Comparison of ENCODE assay signal across 8 cellular contexts in the genomic region with DNA sequence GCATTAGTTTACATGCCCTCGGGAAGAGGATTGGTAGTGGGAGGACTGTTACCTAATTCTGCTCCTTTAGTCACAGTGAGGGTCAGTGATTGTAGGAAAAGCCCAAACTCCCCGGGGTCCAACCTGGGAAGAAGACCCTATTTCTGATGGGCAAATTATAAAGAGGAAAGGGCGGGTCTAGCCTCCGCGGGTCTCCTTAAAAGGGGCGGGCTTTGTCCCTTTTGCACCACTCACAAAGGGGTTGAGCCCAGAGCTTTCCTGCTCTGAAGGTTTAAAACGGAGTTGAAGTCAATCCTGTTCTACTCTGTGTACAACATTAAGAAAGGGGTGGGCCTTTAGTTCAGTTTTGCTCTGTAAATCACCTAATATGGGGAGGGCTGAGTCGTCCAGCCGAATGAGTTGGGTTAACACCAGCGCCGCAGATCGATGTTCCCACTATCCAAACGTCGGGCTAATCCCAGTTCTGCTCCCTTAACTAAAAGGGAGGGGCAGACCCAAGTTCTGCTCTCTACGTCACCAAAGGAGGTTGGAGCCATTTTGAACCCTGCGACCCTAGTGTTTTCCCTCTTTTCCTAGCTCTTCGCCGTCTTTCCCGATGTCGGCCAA. TPM values are rescaled to one million over a fixed set of nuclear protein-coding genes. Genes with fewer than 3 reads are reported as not detected.
DNase-seq lines count a peak whose midpoint lies in the region; TF ChIP-seq lines count a peak whose summit lies in the region.

No MANE protein-coding gene starts in this region.

- peak; percentile 36 for DNase-seq in stimulated activated CD4-positive, alpha-beta T cell treated with anti-CD3 and anti-CD28 coated beads, Interleukin-1b, Interleukin-23, amount 100 ng/mL, for 48 hours
- no peak for DNase-seq in stimulated activated CD4-positive, alpha-beta T cell treated with anti-CD3 and anti-CD28 coated beads, Interleukin-12 subunit alpha, Interleukin-12 subunit beta, amount 100 ng/mL, for 4 hours
- DNase-seq in NCI-H1694 (lab: John Stamatoyannopoulos, UW), result peak; percentile 76
- DNase-seq in activated CD4-positive, alpha-beta T cell treated with anti-CD3 and anti-CD28 coated beads, Interleukin-2, amount 10 ng/mL, durations not matched to agents 7 days and 5 days, result peak; percentile 54
- DNase-seq in fibroblast of villous mesenchyme (ENCODE audit: low read depth), result no peak
- DNase-seq in foreskin melanocyte, result no peak
- DNase-seq in GM10248 (ENCODE audit: extremely low spot score), result no peak

- H3K4me2 ChIP-seq in parathyroid adenoma (ENCODE audit: low read length), result peak overlapping the region; percentile 91

- peak overlapping the region; percentile 89 for H2AFZ ChIP-seq in parathyroid adenoma

- H3K9me3 ChIP-seq in parathyroid adenoma (ENCODE audit: control insufficient read depth, low read length), result no peaks in the 10 kb centered on the region

- CTCF ChIA-PET in activated CD4-positive, alpha-beta T cell treated with anti-CD3 and anti-CD28 coated beads, Interleukin-2, amount 10 ng/mL, durations not matched to agents 7 days and 5 days (lab: Charles Lee), result interaction anchor here (0.7 to 1.3 kb wide), 4 partner anchors 14 to 59 kb away, joined by 3 to 4 read pairs (median 3); no protein-coding TSS in a partner anchor
- CTCF ChIA-PET in GM10248 (lab: Yijun Ruan, JAX), result interaction anchor here (1.1 kb wide), 1 partner anchor 19 kb away, joined by 4 read pairs; no protein-coding TSS in a partner anchor

- H3K9ac ChIP-seq in parathyroid adenoma, result peak overlapping the region; percentile 25

- peaks cover 9% of the 10 kb centered on the region for H3K79me2 ChIP-seq in parathyroid adenoma

- H3K27me3 Mint-ChIP-seq in activated CD4-positive, alpha-beta T cell treated with anti-CD3 and anti-CD28 coated beads, Interleukin-2, amount 10 ng/mL, durations not matched to agents 7 days and 5 days, result no peaks in the 10 kb centered on the region

- H3K36me3 Mint-ChIP-seq in activated CD4-positive, alpha-beta T cell treated with anti-CD3 and anti-CD28 coated beads, Interleukin-2, amount 10 ng/mL, durations not matched to agents 7 days and 5 days (ENCODE audit: low read depth), result peaks cover 23% of the 10 kb centered on the region

- peak overlapping the region; percentile 98 for H3K27ac ChIP-seq in parathyroid adenoma

- no peaks in the 10 kb centered on the region for H3K9me3 Mint-ChIP-seq in activated CD4-positive, alpha-beta T cell treated with anti-CD3 and anti-CD28 coated beads, Interleukin-2, amount 10 ng/mL, durations not matched to agents 7 days and 5 days

- no peaks in the 10 kb centered on the region for H3K36me3 ChIP-seq in parathyroid adenoma (ENCODE audit: control insufficient read depth, insufficient read depth, low read length)

- peak overlapping the region; percentile 90 for H3K4me3 Mint-ChIP-seq in activated CD4-positive, alpha-beta T cell treated with anti-CD3 and anti-CD28 coated beads, Interleukin-2, amount 10 ng/mL, durations not matched to agents 7 days and 5 days

- peaks cover 9% of the 10 kb centered on the region for H3K4me1 ChIP-seq in parathyroid adenoma

- POLR2A ChIA-PET in activated CD4-positive, alpha-beta T cell treated with anti-CD3 and anti-CD28 coated beads, Interleukin-2, amount 10 ng/mL, durations not matched to agents 7 days and 5 days (lab: Charles Lee), result no interaction called here
- POLR2A ChIA-PET in GM10248 (lab: Yijun Ruan, JAX), result interaction anchor here (0.6 to 1.7 kb wide), 3 partner anchors 13 to 47 kb away, joined by 3 to 5 read pairs (median 3); a partner anchor contains a TSS

- no peaks in the 10 kb centered on the region for H3K27me3 ChIP-seq in parathyroid adenoma (ENCODE audit: control insufficient read depth, insufficient read depth, low read length)

- H3K4me3 ChIP-seq in fibroblast of villous mesenchyme (ENCODE audit: low read depth, low read length), result peak overlapping the region; percentile 92
- H3K4me3 ChIP-seq in parathyroid adenoma (ENCODE audit: low read depth, low read length), result peak overlapping the region; percentile 89

- TF ChIP-seq CTCF in fibroblast of villous mesenchyme (IDR thresholded peaks at IDR 0.05; ENCODE audit: insufficient read depth, low read depth, low read length), result no peak
- no peak for TF ChIP-seq CTCF in parathyroid adenoma (IDR thresholded peaks at IDR 0.05)
- TF ChIP-seq CTCF in GM10248 (IDR thresholded peaks at IDR 0.05; ENCODE audit: control extremely low read depth, extremely low read depth, low read depth, missing control alignments), result no peak

- peak overlapping the region; percentile 89 for H3K27ac Mint-ChIP-seq in activated CD4-positive, alpha-beta T cell treated with anti-CD3 and anti-CD28 coated beads, Interleukin-2, amount 10 ng/mL, durations not matched to agents 7 days and 5 days

- peaks cover 74% of the 10 kb centered on the region for H3K4me1 Mint-ChIP-seq in activated CD4-positive, alpha-beta T cell treated with anti-CD3 and anti-CD28 coated beads, Interleukin-2, amount 10 ng/mL, durations not matched to agents 7 days and 5 days

RNA-seq across cellular contexts. Expression of a gene that starts 0.9 kb away (rescaled TPM):
- total RNA-seq in activated CD4-positive, alpha-beta T cell treated with anti-CD3 and anti-CD28 coated beads, Interleukin-2, amount 10 ng/mL, durations not matched to agents 7 days and 5 days, result 10 to 100 TPM; 39.8 to 49.7 TPM
- 22.5 and 37.6 TPM in 2 replicates for total RNA-seq in fibroblast of villous mesenchyme

RNA-seq across cellular contexts. Expression of a gene that starts 1.4 kb away (rescaled TPM):
- total RNA-seq in activated CD4-positive, alpha-beta T cell treated with anti-CD3 and anti-CD28 coated beads, Interleukin-2, amount 10 ng/mL, durations not matched to agents 7 days and 5 days, result 10 to 100 TPM; 47.3 to 52.0 TPM
- total RNA-seq in fibroblast of villous mesenchyme, result 21.9 and 30.2 TPM in 2 replicates

RNA-seq across cellular contexts. Expression of a gene that starts 6.8 kb away (rescaled TPM):
- total RNA-seq in activated CD4-positive, alpha-beta T cell treated with anti-CD3 and anti-CD28 coated beads, Interleukin-2, amount 10 ng/mL, durations not matched to agents 7 days and 5 days, result 10 to 100 TPM; 45.4 to 47.1 TPM
- total RNA-seq in fibroblast of villous mesenchyme, result 0.32 and 0.86 TPM in 2 replicates

RNA-seq across cellular contexts. Expression of a gene that starts 12.7 kb away (rescaled TPM):
- 10 to 100 TPM; 98.2 to 98.4 TPM for total RNA-seq in activated CD4-positive, alpha-beta T cell treated with anti-CD3 and anti-CD28 coated beads, Interleukin-2, amount 10 ng/mL, durations not matched to agents 7 days and 5 days
- 29.0 and 35.4 TPM in 2 replicates for total RNA-seq in fibroblast of villous mesenchyme

RNA-seq across cellular contexts. Expression of a gene that starts 12.9 kb away (rescaled TPM):
- 1 to 10 TPM; 6.0 to 8.6 TPM for total RNA-seq in activated CD4-positive, alpha-beta T cell treated with anti-CD3 and anti-CD28 coated beads, Interleukin-2, amount 10 ng/mL, durations not matched to agents 7 days and 5 days
- 0.97 and 2.6 TPM in 2 replicates for total RNA-seq in fibroblast of villous mesenchyme

Comparison
In these comparisons a context has a peak if more than half of its experiments do, and no peak if none do; other contexts are left out.
1. DNase-seq: peak in stimulated activated CD4-positive, alpha-beta T cell treated with anti-CD3 and anti-CD28 coated beads, Interleukin-1b, Interleukin-23, amount 100 ng/mL, for 48 hours (single experiment), NCI-H1694 (single experiment) and activated CD4-positive, alpha-beta T cell treated with anti-CD3 and anti-CD28 coated beads, Interleukin-2, amount 10 ng/mL, durations not matched to agents 7 days and 5 days (single experiment); none in stimulated activated CD4-positive, alpha-beta T cell treated with anti-CD3 and anti-CD28 coated beads, Interleukin-12 subunit alpha, Interleukin-12 subunit beta, amount 100 ng/mL, for 4 hours (single experiment), fibroblast of villous mesenchyme (single experiment), foreskin melanocyte (single experiment) and GM10248 (single experiment).
2. RNA of a gene that starts 6.8 kb away (total RNA-seq): 45.4 to 47.1 TPM in activated CD4-positive, alpha-beta T cell treated with anti-CD3 and anti-CD28 coated beads, Interleukin-2, amount 10 ng/mL, durations not matched to agents 7 days and 5 days; 0.32 to 0.86 TPM in fibroblast of villous mesenchyme; every median in the first group is over 10 times any median in the second.